10 cellular contexts compared by ENCODE assay signal in the genomic region with DNA sequence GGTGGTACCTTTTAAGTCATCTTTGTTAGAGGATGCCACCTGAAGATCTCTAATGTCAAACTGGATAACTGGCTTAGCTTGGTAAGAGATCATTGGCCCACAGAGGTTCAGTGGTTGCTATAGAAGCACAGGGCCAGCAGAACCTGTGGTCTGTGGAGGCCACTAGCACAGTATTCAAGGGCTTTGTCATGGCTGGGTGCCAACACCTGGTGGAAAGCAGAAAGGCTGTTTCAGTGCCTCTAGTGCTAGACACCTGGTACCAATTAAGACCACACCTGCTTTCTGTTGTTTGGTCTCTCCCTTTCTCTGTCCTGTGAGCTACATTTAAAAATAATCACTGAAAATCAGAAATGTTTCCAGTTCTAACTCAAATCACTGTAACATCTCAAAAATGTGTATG. TPM values are rescaled to one million over a fixed set of nuclear protein-coding genes. Genes with fewer than 3 reads are reported as not detected.
DNase-seq lines count a peak whose midpoint lies in the region; ATAC-seq and TF ChIP-seq lines count a peak whose summit lies in the region.
"Had no signal": no experiment of that assay in that cellular context is flagged by ENCODE, and none has a peak within 500 bp of the region (broad histone marks: within the 10 kb centered on the region; RNA-seq: fewer than 3 reads in every experiment).

No MANE protein-coding gene starts in this region.

- H3K4me1 ChIP-seq in smooth muscle cell (ENCODE audit: low read depth): no peaks in the 10 kb centered on the region
- H3K4me1 ChIP-seq: A549 had no signal

- peaks cover 26% of the 10 kb centered on the region for H3K27me3 ChIP-seq in smooth muscle cell (ENCODE audit: low read depth)

- TF ChIP-seq CTCF in smooth muscle cell (IDR thresholded peaks at IDR 0.05; ENCODE audit: borderline replicate concordance, insufficient read depth, poor library complexity, severe bottlenecking): no peak

- H3K4me1 Mint-ChIP-seq in activated CD4-positive, alpha-beta T cell treated with anti-CD3 and anti-CD28 coated beads for 36 hours: peaks cover 54% of the 10 kb centered on the region
- peaks cover 39% of the 10 kb centered on the region for H3K4me1 Mint-ChIP-seq in activated CD4-positive, alpha-beta T cell treated with anti-CD3 and anti-CD28 coated beads, Interleukin-2, amount 10 ng/mL, durations not matched to agents 24 days and 14 days

- H3K4me3 Mint-ChIP-seq in activated CD4-positive, alpha-beta T cell treated with anti-CD3 and anti-CD28 coated beads for 36 hours: no peak overlapping the region
- H3K4me3 Mint-ChIP-seq in activated CD4-positive, alpha-beta T cell treated with anti-CD3 and anti-CD28 coated beads, Interleukin-2, amount 10 ng/mL, durations not matched to agents 24 days and 14 days: no peak overlapping the region

- H3K27ac Mint-ChIP-seq in activated CD4-positive, alpha-beta T cell treated with anti-CD3 and anti-CD28 coated beads for 36 hours: peak overlapping the region; percentile 22
- H3K27ac Mint-ChIP-seq in activated CD4-positive, alpha-beta T cell treated with anti-CD3 and anti-CD28 coated beads, Interleukin-2, amount 10 ng/mL, durations not matched to agents 24 days and 14 days: no peak overlapping the region

- no peaks in the 10 kb centered on the region for H3F3A ChIP-seq in smooth muscle cell (ENCODE audit: low read depth)

- peak; percentile 41 for DNase-seq in activated CD4-positive, alpha-beta T cell treated with anti-CD3 and anti-CD28 coated beads for 36 hours
- DNase-seq in activated CD4-positive, alpha-beta T cell treated with anti-CD3 and anti-CD28 coated beads, Interleukin-2, amount 10 ng/mL, durations not matched to agents 24 days and 14 days: no peak
- peak; percentile 86 for DNase-seq in NCI-H2029 (lab: John Stamatoyannopoulos, UW)
- peak; percentile 25 for DNase-seq in glomerular visceral epithelial cell (ENCODE audit: extremely low spot score)
- DNase-seq in GF-D8 (lab: John Stamatoyannopoulos, UW): no peak
- no peak for DNase-seq in smooth muscle cell (lab: John Stamatoyannopoulos, UW; ENCODE audit: unreplicated experiment)
- no peak for DNase-seq in AG08395 (ENCODE audit: low spot score)

- no peaks in the 10 kb centered on the region for H3K36me3 Mint-ChIP-seq in activated CD4-positive, alpha-beta T cell treated with anti-CD3 and anti-CD28 coated beads for 36 hours (ENCODE audit: low read depth)
- H3K36me3 Mint-ChIP-seq in activated CD4-positive, alpha-beta T cell treated with anti-CD3 and anti-CD28 coated beads, Interleukin-2, amount 10 ng/mL, durations not matched to agents 24 days and 14 days (ENCODE audit: low read depth): peaks cover 13% of the 10 kb centered on the region

- H3K4me3 ChIP-seq in smooth muscle cell: no peak overlapping the region
- H3K4me3 ChIP-seq: A549 had no signal

- no peaks in the 10 kb centered on the region for H3K36me3 ChIP-seq in smooth muscle cell (ENCODE audit: low read depth)
- H3K36me3 ChIP-seq: neutrophil had no signal

- H4K20me1 ChIP-seq in smooth muscle cell (ENCODE audit: low read depth): no peaks in the 10 kb centered on the region

- peak; percentile 21 for ATAC-seq in activated CD4-positive, alpha-beta T cell treated with anti-CD3 and anti-CD28 coated beads for 36 hours
- ATAC-seq in HG02884 (IDR thresholded peaks at IDR 0.05; ENCODE audit: unreplicated experiment): peak; percentile 81
- ATAC-seq: A549 had no signal

- no peak overlapping the region for H3K27ac ChIP-seq in smooth muscle cell (ENCODE audit: low read depth)
- H3K27ac ChIP-seq: A549, neutrophil had no signal

- no peak overlapping the region for H3K4me2 ChIP-seq in smooth muscle cell
- H3K4me2 ChIP-seq: A549 had no signal

- H2AFZ ChIP-seq in smooth muscle cell (ENCODE audit: low read depth): no peak overlapping the region

- H3K79me2 ChIP-seq in smooth muscle cell (ENCODE audit: low read depth): no peaks in the 10 kb centered on the region

- H3K9me3 ChIP-seq in smooth muscle cell (replicated peaks; ENCODE audit: low read depth): no peaks in the 10 kb centered on the region
- H3K9me3 ChIP-seq: A549, neutrophil had no signal

- POLR2A ChIA-PET in activated CD4-positive, alpha-beta T cell treated with anti-CD3 and anti-CD28 coated beads for 36 hours (lab: Charles Lee): no interaction called here

- no peak overlapping the region for H3K9ac ChIP-seq in smooth muscle cell (ENCODE audit: low read depth)

- no peaks in the 10 kb centered on the region for H3K9me3 Mint-ChIP-seq in activated CD4-positive, alpha-beta T cell treated with anti-CD3 and anti-CD28 coated beads for 36 hours (ENCODE audit: low read depth)
- H3K9me3 Mint-ChIP-seq in activated CD4-positive, alpha-beta T cell treated with anti-CD3 and anti-CD28 coated beads, Interleukin-2, amount 10 ng/mL, durations not matched to agents 24 days and 14 days: no peaks in the 10 kb centered on the region

- no peaks in the 10 kb centered on the region for H3K27me3 Mint-ChIP-seq in activated CD4-positive, alpha-beta T cell treated with anti-CD3 and anti-CD28 coated beads for 36 hours
- H3K27me3 Mint-ChIP-seq in activated CD4-positive, alpha-beta T cell treated with anti-CD3 and anti-CD28 coated beads, Interleukin-2, amount 10 ng/mL, durations not matched to agents 24 days and 14 days: no peaks in the 10 kb centered on the region

- CTCF ChIA-PET in activated CD4-positive, alpha-beta T cell treated with anti-CD3 and anti-CD28 coated beads for 36 hours (lab: Charles Lee): interaction anchor here (0.9 to 1.2 kb wide), 2 partner anchors 9 to 16 kb away, joined by 3 to 4 read pairs; no protein-coding TSS in a partner anchor

- intact Hi-C loops in activated CD4-positive, alpha-beta T cell treated with anti-CD3 and anti-CD28 coated beads for 36 hours (cut with DNase I, micrococcal nuclease): no loop called here
- intact Hi-C loops in activated CD4-positive, alpha-beta T cell treated with anti-CD3 and anti-CD28 coated beads, Interleukin-2, amount 10 ng/mL, durations not matched to agents 24 days and 14 days (cut with micrococcal nuclease): no loop called here

RNA-seq across cellular contexts. Expression of a gene that starts 10.0 kb away (rescaled TPM):
- 10 to 100 TPM; 36.5 to 44.3 TPM for total RNA-seq in activated CD4-positive, alpha-beta T cell treated with anti-CD3 and anti-CD28 coated beads for 36 hours
- 42.1 and 45.4 TPM in 2 replicates for total RNA-seq in activated CD4-positive, alpha-beta T cell treated with anti-CD3 and anti-CD28 coated beads, Interleukin-2, amount 10 ng/mL, durations not matched to agents 24 days and 14 days
- total RNA-seq in smooth muscle cell: 13.9 and 24.5 TPM in 2 replicates
- polyA plus RNA-seq in smooth muscle cell: 10.4 and 13.3 TPM in 2 replicates

Comparison
In these comparisons a context has a peak if more than half of its experiments do, and no peak if none do; other contexts are left out.
1. DNase-seq: peak in activated CD4-positive, alpha-beta T cell treated with anti-CD3 and anti-CD28 coated beads for 36 hours (single experiment), NCI-H2029 (single experiment) and glomerular visceral epithelial cell (single experiment); none in activated CD4-positive, alpha-beta T cell treated with anti-CD3 and anti-CD28 coated beads, Interleukin-2, amount 10 ng/mL, durations not matched to agents 24 days and 14 days (single experiment), GF-D8 (single experiment), smooth muscle cell (single experiment) and AG08395 (single experiment).